Comparison of ENCODE assay signal across 21 cellular contexts in the genomic region with DNA sequence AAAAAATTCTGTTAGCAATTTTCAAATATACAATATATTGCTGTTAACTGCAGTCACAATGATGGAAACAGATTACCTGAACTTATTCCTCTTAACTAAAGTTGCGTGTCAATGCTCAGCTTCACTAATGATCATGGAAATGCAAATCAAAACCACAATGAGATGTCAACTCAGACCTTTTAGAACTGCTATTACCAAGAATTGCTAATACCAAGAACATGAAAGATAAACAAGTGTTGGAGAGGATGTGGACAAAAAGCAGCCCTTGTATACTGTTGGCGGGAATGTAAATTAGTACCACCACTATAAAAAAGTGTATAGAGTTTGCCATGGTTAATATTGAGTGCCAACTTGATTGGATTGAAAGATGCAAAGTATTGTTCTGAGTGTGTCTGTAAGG.
DNase-seq lines count a peak whose midpoint lies in the region; ATAC-seq, FAIRE-seq and TF ChIP-seq lines count a peak whose summit lies in the region.
"Had no signal": no experiment of that assay in that cellular context is flagged by ENCODE, and none has a peak within 500 bp of the region (broad histone marks: within the 10 kb centered on the region; RNA-seq: fewer than 3 reads in every experiment).

No MANE protein-coding gene starts in this region.

- H3K27me3 ChIP-seq in ovary = peaks cover 4% of the 10 kb centered on the region
- no peaks in the 10 kb centered on the region for H3K27me3 ChIP-seq in PC-3 (ENCODE audit: low read length)

- TF ChIP-seq POLR2A in ovary (IDR thresholded peaks at IDR 0.05) = no peak

- no peak overlapping the region for H3K27ac ChIP-seq in kidney (ENCODE audit: low read depth in 2 of 2, low read length in 2 of 2)
- H3K27ac ChIP-seq in ovary = no peak overlapping the region
- no peak overlapping the region for H3K27ac ChIP-seq in PC-3 (ENCODE audit: low read length)

- FAIRE-seq in kidney (lab: Jason Lieb, UNC) = no peak
- FAIRE-seq: urothelium cell line had no signal

- CTCF ChIA-PET in PC-3 (lab: Charles Lee) = no interaction called here

- H3K9ac ChIP-seq in kidney (ENCODE audit: low read length in 2 of 2) (no peak overlapping the region), PC-3 (ENCODE audit: low read length) (no peak overlapping the region)

- no peaks in the 10 kb centered on the region for H4K20me1 ChIP-seq in PC-3 (ENCODE audit: low read length)

- no peaks in the 10 kb centered on the region for H3K9me3 ChIP-seq in kidney (ENCODE audit: control insufficient read depth in 1 of 2, low read length in 2 of 2)
- H3K9me3 ChIP-seq in ovary = no peaks in the 10 kb centered on the region
- H3K9me3 ChIP-seq in PC-3 (ENCODE audit: low read length) = no peaks in the 10 kb centered on the region

- no peak overlapping the region for H3K4me2 ChIP-seq in PC-3 (ENCODE audit: low read length)

- WGBS in ovary, 3 donors = 94 to 98% (median 95%) methylated on average over 2 of the region's 2 CpGs

- POLR2A ChIA-PET in PC-3 (lab: Charles Lee; ENCODE audit: unreplicated experiment) = no interaction called here

- no peak for DNase-seq in kidney
- no peak for DNase-seq in ovary
- no peak for DNase-seq in left cardiac atrium
- no peak for DNase-seq in PC-3
- DNase-seq: activated CD4-positive, alpha-beta T cell treated with anti-CD3 and anti-CD28 coated beads for 36 hours; activated naive CD8-positive, alpha-beta T cell treated with anti-CD3 and anti-CD28 coated beads for 36 hours; effector memory CD8-positive, alpha-beta T cell; KBM-7; kidney glomerular epithelial cell; mesenchymal stem cell; naive thymus-derived CD4-positive, alpha-beta T cell; NCI-H2171; NCI-H524 treated with DMSO at 0.1 percent for 48 hours; right cardiac atrium; substantia nigra had no signal

- H3F3A ChIP-seq in PC-3 (ENCODE audit: low read length, unreplicated experiment) = no peaks in the 10 kb centered on the region

- H3K79me2 ChIP-seq in PC-3 (ENCODE audit: low read length) = no peaks in the 10 kb centered on the region

- H3K4me3 ChIP-seq in kidney (ENCODE audit: low read length in 2 of 2) = no peak overlapping the region
- no peak overlapping the region for H3K4me3 ChIP-seq in ovary
- H3K4me3 ChIP-seq in PC-3 (ENCODE audit: low read length) = no peak overlapping the region

- H2AFZ ChIP-seq in PC-3 (ENCODE audit: low read length) = no peak overlapping the region

- TF ChIP-seq CTCF in kidney (IDR thresholded peaks at IDR 0.05; ENCODE audit: borderline replicate concordance, extremely low read depth, insufficient read depth) (no peak), ovary (IDR thresholded peaks at IDR 0.05) (no peak), PC-3 (conservative IDR thresholded peaks at IDR 0.05; ENCODE audit: low read depth, low read length) (no peak)

- intact Hi-C loops in kidney (cut with DNase I) (no loop called here), ovary (cut with DNase I) (no loop called here), left cardiac atrium (cut with DNase I) (no loop called here), PC-3 (cut with micrococcal nuclease) (no loop called here)

- ATAC-seq in GM18511 (IDR thresholded peaks at IDR 0.05; ENCODE audit: unreplicated experiment) (peak; percentile 89), GM19455 (IDR thresholded peaks at IDR 0.05; ENCODE audit: unreplicated experiment) (peak; percentile 58), HG02885 (IDR thresholded peaks at IDR 0.05; ENCODE audit: poor library complexity, unreplicated experiment) (peak; percentile 92), HG03520 (IDR thresholded peaks at IDR 0.05; ENCODE audit: unreplicated experiment) (peak; percentile 75), left cardiac atrium (no peak), PC-3 (no peak)
- ATAC-seq: activated CD4-positive, alpha-beta T cell treated with anti-CD3 and anti-CD28 coated beads for 36 hours; effector memory CD8-positive, alpha-beta T cell; naive thymus-derived CD4-positive, alpha-beta T cell; right cardiac atrium; Right ventricle myocardium inferior had no signal

- H3K36me3 ChIP-seq in kidney (ENCODE audit: control insufficient read depth in 1 of 2, insufficient read depth in 2 of 2, low read length in 2 of 2) = no peaks in the 10 kb centered on the region
- H3K36me3 ChIP-seq in ovary = no peaks in the 10 kb centered on the region
- H3K36me3 ChIP-seq in PC-3 (ENCODE audit: low read depth, low read length) = no peaks in the 10 kb centered on the region

- no peaks in the 10 kb centered on the region for H3K9me2 ChIP-seq in PC-3 (replicated peaks; ENCODE audit: low read length)

- no peak for TF ChIP-seq EP300 in ovary (IDR thresholded peaks at IDR 0.05)

- H3K4me1 ChIP-seq in kidney (ENCODE audit: control insufficient read depth in 1 of 2, insufficient read depth in 1 of 2, low read depth in 1 of 2, low read length in 2 of 2) (no peaks in the 10 kb centered on the region), ovary (ENCODE audit: insufficient read depth) (no peaks in the 10 kb centered on the region), PC-3 (ENCODE audit: insufficient read depth, low read length) (no peaks in the 10 kb centered on the region)

- BruUV-seq in PC-3 (replicated peaks; lab: Mats Ljungman, UMichigan) = no TSS peak

Comparison
In these comparisons a context has a peak if more than half of its experiments do, and no peak if none do; other contexts are left out.
1. ATAC-seq: peak in GM18511 (single experiment), GM19455 (single experiment), HG02885 (single experiment) and HG03520 (single experiment); none in left cardiac atrium (0 of 2) and PC-3 (single experiment).